1 cellular context compared by ENCODE assay signal in genomic region chr6:26196846-26197683, GRCh38.
TF ChIP-seq lines count a peak whose summit lies in the region.

No MANE protein-coding gene starts in this region.

TF ChIP-seq in HepG2, 621 proteins besides CTCF, POLR2A, EP300 and RAD21 (continued from another document and continues in another):
- no peak for TF ChIP-seq MAZ (IDR thresholded peaks at IDR 0.05; ENCODE audit: borderline replicate concordance, low read depth, low read length)
- peak; percentile 63 for TF ChIP-seq MAZ (CRISPR knock-in tag; IDR thresholded peaks at IDR 0.05; ENCODE audit: low read depth)
- TF ChIP-seq CENPX (CRISPR knock-in tag; IDR thresholded peaks at IDR 0.05), result no peak
- TF ChIP-seq TAF1 (CRISPR knock-in tag; IDR thresholded peaks at IDR 0.05), result peak; percentile 93
- TF ChIP-seq, protein P1, sequence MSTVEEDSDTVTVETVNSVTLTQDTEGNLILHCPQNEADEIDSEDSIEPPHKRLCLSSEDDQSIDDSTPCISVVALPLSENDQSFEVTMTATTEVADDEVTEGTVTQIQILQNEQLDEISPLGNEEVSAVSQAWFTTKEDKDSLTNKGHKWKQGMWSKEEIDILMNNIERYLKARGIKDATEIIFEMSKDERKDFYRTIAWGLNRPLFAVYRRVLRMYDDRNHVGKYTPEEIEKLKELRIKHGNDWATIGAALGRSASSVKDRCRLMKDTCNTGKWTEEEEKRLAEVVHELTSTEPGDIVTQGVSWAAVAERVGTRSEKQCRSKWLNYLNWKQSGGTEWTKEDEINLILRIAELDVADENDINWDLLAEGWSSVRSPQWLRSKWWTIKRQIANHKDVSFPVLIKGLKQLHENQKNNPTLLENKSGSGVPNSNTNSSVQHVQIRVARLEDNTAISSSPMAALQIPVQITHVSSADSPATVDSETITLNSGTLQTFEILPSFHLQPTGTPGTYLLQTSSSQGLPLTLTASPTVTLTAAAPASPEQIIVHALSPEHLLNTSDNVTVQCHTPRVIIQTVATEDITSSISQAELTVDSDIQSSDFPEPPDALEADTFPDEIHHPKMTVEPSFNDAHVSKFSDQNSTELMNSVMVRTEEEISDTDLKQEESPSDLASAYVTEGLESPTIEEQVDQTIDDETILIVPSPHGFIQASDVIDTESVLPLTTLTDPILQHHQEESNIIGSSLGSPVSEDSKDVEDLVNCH (CRISPR knock-in tag; IDR thresholded peaks at IDR 0.05), result 0 out of 2 replicates have a peak, but pooled peaks have one; percentile 61
- TF ChIP-seq ZNF101 (CRISPR knock-in tag; IDR thresholded peaks at IDR 0.05; ENCODE audit: borderline replicate concordance, low read depth), result no peak
- no peak for TF ChIP-seq ATRX (CRISPR knock-in tag; IDR thresholded peaks at IDR 0.05; ENCODE audit: borderline replicate concordance)
- TF ChIP-seq U2AF1 (optimal IDR thresholded peaks at IDR 0.05; ENCODE audit: low read depth, low read length), result peak; percentile 86
- peak; percentile 70; the same call in 1 of the 2 replicates for TF ChIP-seq FOXK1 (CRISPR knock-in tag; IDR thresholded peaks at IDR 0.05; ENCODE audit: borderline replicate concordance, low read depth)
- TF ChIP-seq MYPOP (CRISPR knock-in tag; IDR thresholded peaks at IDR 0.05), result peak; percentile 90
- no peak; the same call in 1 of the 2 replicates for TF ChIP-seq LBX2 (CRISPR knock-in tag; IDR thresholded peaks at IDR 0.05; ENCODE audit: borderline replicate concordance)
- TF ChIP-seq AKAP8 (CRISPR knock-in tag; IDR thresholded peaks at IDR 0.05), result no peak
- no peak; the same call in 1 of the 2 replicates for TF ChIP-seq ZKSCAN5 (CRISPR knock-in tag; IDR thresholded peaks at IDR 0.05)
- TF ChIP-seq HNRNPLL (IDR thresholded peaks at IDR 0.05; ENCODE audit: low read depth, low read length, poor library complexity, severe bottlenecking), result peak; percentile 97
- TF ChIP-seq, protein P2, sequence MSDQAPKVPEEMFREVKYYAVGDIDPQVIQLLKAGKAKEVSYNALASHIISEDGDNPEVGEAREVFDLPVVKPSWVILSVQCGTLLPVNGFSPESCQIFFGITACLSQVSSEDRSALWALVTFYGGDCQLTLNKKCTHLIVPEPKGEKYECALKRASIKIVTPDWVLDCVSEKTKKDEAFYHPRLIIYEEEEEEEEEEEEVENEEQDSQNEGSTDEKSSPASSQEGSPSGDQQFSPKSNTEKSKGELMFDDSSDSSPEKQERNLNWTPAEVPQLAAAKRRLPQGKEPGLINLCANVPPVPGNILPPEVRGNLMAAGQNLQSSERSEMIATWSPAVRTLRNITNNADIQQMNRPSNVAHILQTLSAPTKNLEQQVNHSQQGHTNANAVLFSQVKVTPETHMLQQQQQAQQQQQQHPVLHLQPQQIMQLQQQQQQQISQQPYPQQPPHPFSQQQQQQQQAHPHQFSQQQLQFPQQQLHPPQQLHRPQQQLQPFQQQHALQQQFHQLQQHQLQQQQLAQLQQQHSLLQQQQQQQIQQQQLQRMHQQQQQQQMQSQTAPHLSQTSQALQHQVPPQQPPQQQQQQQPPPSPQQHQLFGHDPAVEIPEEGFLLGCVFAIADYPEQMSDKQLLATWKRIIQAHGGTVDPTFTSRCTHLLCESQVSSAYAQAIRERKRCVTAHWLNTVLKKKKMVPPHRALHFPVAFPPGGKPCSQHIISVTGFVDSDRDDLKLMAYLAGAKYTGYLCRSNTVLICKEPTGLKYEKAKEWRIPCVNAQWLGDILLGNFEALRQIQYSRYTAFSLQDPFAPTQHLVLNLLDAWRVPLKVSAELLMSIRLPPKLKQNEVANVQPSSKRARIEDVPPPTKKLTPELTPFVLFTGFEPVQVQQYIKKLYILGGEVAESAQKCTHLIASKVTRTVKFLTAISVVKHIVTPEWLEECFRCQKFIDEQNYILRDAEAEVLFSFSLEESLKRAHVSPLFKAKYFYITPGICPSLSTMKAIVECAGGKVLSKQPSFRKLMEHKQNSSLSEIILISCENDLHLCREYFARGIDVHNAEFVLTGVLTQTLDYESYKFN (CRISPR knock-in tag; conservative IDR thresholded peaks at IDR 0.05), result no peak
- peak; percentile 68 for TF ChIP-seq KLF6 (CRISPR knock-in tag; IDR thresholded peaks at IDR 0.05)
- TF ChIP-seq ZNF317 (CRISPR knock-in tag; IDR thresholded peaks at IDR 0.05), result peak; percentile 56; the same call in 1 of the 2 replicates
- peak; percentile 91 for TF ChIP-seq ZSCAN9 (CRISPR knock-in tag; IDR thresholded peaks at IDR 0.05; ENCODE audit: borderline replicate concordance)
- TF ChIP-seq ZNF430 (CRISPR knock-in tag; IDR thresholded peaks at IDR 0.05), result 0 out of 2 replicates have a peak, but pooled peaks have one; percentile 42
- peak; percentile 68; the same call in 1 of the 2 replicates for TF ChIP-seq KLF9 (CRISPR knock-in tag; IDR thresholded peaks at IDR 0.05; ENCODE audit: low read depth)
- peak; percentile 67; the same call in 1 of the 2 replicates for TF ChIP-seq HOXD1 (CRISPR knock-in tag; IDR thresholded peaks at IDR 0.05)
- TF ChIP-seq THYN1 (CRISPR knock-in tag; IDR thresholded peaks at IDR 0.05; ENCODE audit: borderline replicate concordance, low read depth), result 0 out of 2 replicates have a peak, but pooled peaks have one; percentile 84
- no peak for TF ChIP-seq ZNF296 (CRISPR knock-in tag; conservative IDR thresholded peaks at IDR 0.05)
- no peak for TF ChIP-seq NR3C1 (CRISPR knock-in tag; IDR thresholded peaks at IDR 0.05)
- peak; percentile 96 for TF ChIP-seq CCDC6 (CRISPR knock-in tag; IDR thresholded peaks at IDR 0.05)
- no peak for TF ChIP-seq NPAS2 (CRISPR knock-in tag; IDR thresholded peaks at IDR 0.05; ENCODE audit: borderline replicate concordance)
- TF ChIP-seq MIER3 (CRISPR knock-in tag; IDR thresholded peaks at IDR 0.05; ENCODE audit: borderline replicate concordance), result 0 out of 2 replicates have a peak, but pooled peaks have one; percentile 22
- no peak for TF ChIP-seq DPF2 (CRISPR knock-in tag; IDR thresholded peaks at IDR 0.05; ENCODE audit: borderline replicate concordance, low read depth)
- TF ChIP-seq MED1 (CRISPR knock-in tag; IDR thresholded peaks at IDR 0.05), result peak; percentile 80
- TF ChIP-seq, protein P3, sequence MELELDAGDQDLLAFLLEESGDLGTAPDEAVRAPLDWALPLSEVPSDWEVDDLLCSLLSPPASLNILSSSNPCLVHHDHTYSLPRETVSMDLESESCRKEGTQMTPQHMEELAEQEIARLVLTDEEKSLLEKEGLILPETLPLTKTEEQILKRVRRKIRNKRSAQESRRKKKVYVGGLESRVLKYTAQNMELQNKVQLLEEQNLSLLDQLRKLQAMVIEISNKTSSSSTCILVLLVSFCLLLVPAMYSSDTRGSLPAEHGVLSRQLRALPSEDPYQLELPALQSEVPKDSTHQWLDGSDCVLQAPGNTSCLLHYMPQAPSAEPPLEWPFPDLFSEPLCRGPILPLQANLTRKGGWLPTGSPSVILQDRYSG (CRISPR knock-in tag; IDR thresholded peaks at IDR 0.05), result no peak
- TF ChIP-seq, protein P4, sequence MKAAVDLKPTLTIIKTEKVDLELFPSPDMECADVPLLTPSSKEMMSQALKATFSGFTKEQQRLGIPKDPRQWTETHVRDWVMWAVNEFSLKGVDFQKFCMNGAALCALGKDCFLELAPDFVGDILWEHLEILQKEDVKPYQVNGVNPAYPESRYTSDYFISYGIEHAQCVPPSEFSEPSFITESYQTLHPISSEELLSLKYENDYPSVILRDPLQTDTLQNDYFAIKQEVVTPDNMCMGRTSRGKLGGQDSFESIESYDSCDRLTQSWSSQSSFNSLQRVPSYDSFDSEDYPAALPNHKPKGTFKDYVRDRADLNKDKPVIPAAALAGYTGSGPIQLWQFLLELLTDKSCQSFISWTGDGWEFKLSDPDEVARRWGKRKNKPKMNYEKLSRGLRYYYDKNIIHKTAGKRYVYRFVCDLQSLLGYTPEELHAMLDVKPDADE (CRISPR knock-in tag; IDR thresholded peaks at IDR 0.05), result no peak; the same call in 1 of the 2 replicates
- peak; percentile 80; the same call in 1 of the 2 replicates for TF ChIP-seq CHCHD3 (CRISPR knock-in tag; IDR thresholded peaks at IDR 0.05)
- TF ChIP-seq ARID4A (CRISPR knock-in tag; IDR thresholded peaks at IDR 0.05; ENCODE audit: borderline replicate concordance), result peak; percentile 97
- TF ChIP-seq ATF7-NPFF (CRISPR knock-in tag; IDR thresholded peaks at IDR 0.05; ENCODE audit: low read depth), result no peak; the same call in 1 of the 2 replicates
- peak; percentile 74; the same call in 1 of the 2 replicates for TF ChIP-seq HOXA9 (CRISPR knock-in tag; IDR thresholded peaks at IDR 0.05; ENCODE audit: borderline replicate concordance)
- TF ChIP-seq ZIK1 (CRISPR knock-in tag; IDR thresholded peaks at IDR 0.05; ENCODE audit: borderline replicate concordance, low read depth), result peak; percentile 88
- TF ChIP-seq ZNF674 (CRISPR knock-in tag; IDR thresholded peaks at IDR 0.05; ENCODE audit: low read depth), result peak; percentile 94
- no peak for TF ChIP-seq NONO (IDR thresholded peaks at IDR 0.05)
- peak; percentile 90 for TF ChIP-seq NONO (CRISPR knock-in tag; conservative IDR thresholded peaks at IDR 0.05)
- TF ChIP-seq NRL (CRISPR knock-in tag; IDR thresholded peaks at IDR 0.05; ENCODE audit: borderline replicate concordance), result peak; percentile 96
- TF ChIP-seq ZNF691 (CRISPR knock-in tag; IDR thresholded peaks at IDR 0.05; ENCODE audit: borderline replicate concordance, low read depth), result peak; percentile 96
- no peak for TF ChIP-seq HNRNPH1 (optimal IDR thresholded peaks at IDR 0.05; ENCODE audit: low read depth, low read length)
- TF ChIP-seq STAG1 (CRISPR knock-in tag; IDR thresholded peaks at IDR 0.05), result peak; percentile 32; the same call in 1 of the 2 replicates
- no peak for TF ChIP-seq CCAR2 (optimal IDR thresholded peaks at IDR 0.05; ENCODE audit: low read depth, low read length)
- TF ChIP-seq PLSCR1 (CRISPR knock-in tag; IDR thresholded peaks at IDR 0.05; ENCODE audit: borderline replicate concordance), result no peak; the same call in 1 of the 2 replicates
- peak; percentile 48; the same call in 1 of the 2 replicates for TF ChIP-seq ZMYM3 (CRISPR knock-in tag; IDR thresholded peaks at IDR 0.05)
